In genomic region chr6:33183071-33183683, GRCh38 we compare ENCODE assay signal across 14 cellular contexts. TPM values are rescaled to one million over a fixed set of nuclear protein-coding genes. Genes with fewer than 3 reads are reported as not detected.
DNase-seq lines count a peak whose midpoint lies in the region; TF ChIP-seq lines count a peak whose summit lies in the region.
"Had no signal": no experiment of that assay in that cellular context is flagged by ENCODE, and none has a peak within 500 bp of the region (broad histone marks: within the 10 kb centered on the region; RNA-seq: fewer than 3 reads in every experiment).

No MANE protein-coding gene starts in this region.

- no peak overlapping the region for H3K27ac ChIP-seq in MM.1S (ENCODE audit: low read length)
- H3K27ac ChIP-seq: 22Rv1, prostate gland, SK-N-MC, tibial artery had no signal

- in situ Hi-C loops in G401 (cut with HindIII; ENCODE audit: low sequenced_read_pairs): no loop called here

- no peaks in the 10 kb centered on the region for H3K36me3 ChIP-seq in MM.1S (replicated peaks; ENCODE audit: insufficient read depth, low read length)
- H3K36me3 ChIP-seq: prostate gland, tibial artery had no signal

- H3K4me2 ChIP-seq in MM.1S (ENCODE audit: low read depth, low read length): no peak overlapping the region

- peaks cover 21% of the 10 kb centered on the region for H3K36me3 Mint-ChIP-seq in activated naive CD8-positive, alpha-beta T cell
- H3K36me3 Mint-ChIP-seq in neural crest cell (ENCODE audit: low read depth): peaks cover 2% of the 10 kb centered on the region

- no peak overlapping the region for H3K4me3 ChIP-seq in MM.1S (ENCODE audit: low read length)
- H3K4me3 ChIP-seq: prostate gland, SK-N-MC, tibial artery had no signal

- peaks cover 2% of the 10 kb centered on the region for H3K27me3 Mint-ChIP-seq in activated naive CD8-positive, alpha-beta T cell
- H3K27me3 Mint-ChIP-seq in neural crest cell (ENCODE audit: low read depth): peaks cover 16% of the 10 kb centered on the region

- H3K4me1 ChIP-seq in MM.1S (ENCODE audit: low read length): peaks cover 9% of the 10 kb centered on the region
- H3K4me1 ChIP-seq: prostate gland, tibial artery had no signal

- peaks cover 11% of the 10 kb centered on the region for H3K9me3 Mint-ChIP-seq in activated naive CD8-positive, alpha-beta T cell (ENCODE audit: low read depth)
- H3K9me3 Mint-ChIP-seq in neural crest cell: peaks cover 7% of the 10 kb centered on the region

- H4K20me1 ChIP-seq in MM.1S (ENCODE audit: insufficient read depth, low read length): no peaks in the 10 kb centered on the region

- no peaks in the 10 kb centered on the region for H3K79me2 ChIP-seq in MM.1S (ENCODE audit: low read length)

- peak; percentile 58 for DNase-seq in NOMO-1 treated with DMSO at 0.1 percent for 48 hours (lab: John Stamatoyannopoulos, UW; ENCODE audit: unreplicated experiment)
- DNase-seq in NOMO-1 treated with dmso at 0.1 percent for 144 hours (lab: John Stamatoyannopoulos, UW; ENCODE audit: unreplicated experiment): no peak
- DNase-seq in MM.1S: no peak
- DNase-seq in neural crest cell (ENCODE audit: low read depth, low spot score): no peak
- DNase-seq in GM19240 (ENCODE audit: insufficient read length, low spot score): no peak
- DNase-seq in NCI-H2029 treated with DMSO at 0.1 percent for 48 hours (lab: John Stamatoyannopoulos, UW): no peak
- DNase-seq in G401 (ENCODE audit: low spot score): no peak
- DNase-seq: DMS79, NCI-H446 treated with DMSO at 0.1 percent for 48 hours, tibial artery had no signal

- H3K4me1 Mint-ChIP-seq in activated naive CD8-positive, alpha-beta T cell (ENCODE audit: low read depth): peaks cover 27% of the 10 kb centered on the region
- H3K4me1 Mint-ChIP-seq in neural crest cell: peaks cover 5% of the 10 kb centered on the region

- peak overlapping the region; percentile 72 for H3K4me3 Mint-ChIP-seq in activated naive CD8-positive, alpha-beta T cell
- no peak overlapping the region for H3K4me3 Mint-ChIP-seq in neural crest cell

- TF ChIP-seq CTCF in MM.1S (IDR thresholded peaks at IDR 0.05; ENCODE audit: low read length) (no peak), neural crest cell (conservative IDR thresholded peaks at IDR 0.05) (no peak)

- no peaks in the 10 kb centered on the region for H3K9me3 ChIP-seq in MM.1S (replicated peaks; ENCODE audit: insufficient read depth, low read length)
- H3K9me3 ChIP-seq: prostate gland, tibial artery had no signal

- H2AFZ ChIP-seq in MM.1S (ENCODE audit: low read length): peak overlapping the region; percentile 74

- peak overlapping the region; percentile 97 for H3K27ac Mint-ChIP-seq in activated naive CD8-positive, alpha-beta T cell
- H3K27ac Mint-ChIP-seq in neural crest cell (ENCODE audit: unreplicated experiment): peak overlapping the region; percentile 51

- H3K9me2 ChIP-seq in MM.1S (replicated peaks; ENCODE audit: insufficient read depth, low read length): no peaks in the 10 kb centered on the region

- H3K9ac ChIP-seq in MM.1S (ENCODE audit: low read length): no peak overlapping the region

- no peaks in the 10 kb centered on the region for H3K27me3 ChIP-seq in MM.1S (replicated peaks; ENCODE audit: insufficient read depth, low read length)
- H3K27me3 ChIP-seq: tibial artery had no signal

- no peaks in the 10 kb centered on the region for H3F3A ChIP-seq in MM.1S (ENCODE audit: insufficient read depth, low read length)

RNA-seq across cellular contexts. Expression of gene COL11A2, which starts 9.1 kb away (rescaled TPM):
- total RNA-seq in neural crest cell: 4.2 and 5.9 TPM in 2 replicates
- 7.0 and 10.4 TPM in 2 replicates for total RNA-seq in G401 (2014; rRNA removed; shearing (Covaris generic))

RNA-seq across cellular contexts. Expression of gene RXRB, which starts 17.3 kb away (rescaled TPM):
- total RNA-seq in neural crest cell: 31.8 and 33.1 TPM in 2 replicates
- total RNA-seq in G401 (2014; rRNA removed; shearing (Covaris generic)): 11.5 and 18.8 TPM in 2 replicates

RNA-seq across cellular contexts. Expression of gene SLC39A7, which starts 17.5 kb away (rescaled TPM):
- 95.7 and 103 TPM in 2 replicates for total RNA-seq in neural crest cell
- 102 and 108 TPM in 2 replicates for total RNA-seq in G401 (2014; rRNA removed; shearing (Covaris generic))

RNA-seq across cellular contexts. Expression of gene HSD17B8, which starts 21.3 kb away (rescaled TPM):
- total RNA-seq in neural crest cell: 3.3 and 4.4 TPM in 2 replicates
- total RNA-seq in G401 (2014; rRNA removed; shearing (Covaris generic)): 13.3 and 18.2 TPM in 2 replicates

RNA-seq across cellular contexts. Expression of gene RING1, which starts 25.1 kb away (rescaled TPM):
- total RNA-seq in neural crest cell: 61.2 and 61.7 TPM in 2 replicates
- 51.2 and 53.3 TPM in 2 replicates for total RNA-seq in G401 (2014; rRNA removed; shearing (Covaris generic))
